ENCODE assay signal across 8 cellular contexts in genomic region chr6:28657367-28657755, GRCh38.
DNase-seq lines count a peak whose midpoint lies in the region; ATAC-seq and TF ChIP-seq lines count a peak whose summit lies in the region.

No MANE protein-coding gene starts in this region.

- peaks cover 61% of the 10 kb centered on the region for H3K27me3 Mint-ChIP-seq in T-helper 2 cell treated with Interferon-gamma antibody and Interleukin-4, amounts not matched to agents 5 μg/mL and 100 μg/mL, for 36 hours (ENCODE audit: low read depth)

- TF ChIP-seq POLR2A in stomach (IDR thresholded peaks at IDR 0.05), result no peak

- peak overlapping the region; percentile 76 for H3K4me3 Mint-ChIP-seq in T-helper 2 cell treated with Interferon-gamma antibody and Interleukin-4, amounts not matched to agents 5 μg/mL and 100 μg/mL, for 36 hours

- no peaks in the 10 kb centered on the region for H3K9me3 ChIP-seq in WERI-Rb-1 (ENCODE audit: severe bottlenecking)
- H3K9me3 ChIP-seq in right cardiac atrium (ENCODE audit: control insufficient read depth, low read length), result no peaks in the 10 kb centered on the region
- H3K9me3 ChIP-seq in stomach, result no peaks in the 10 kb centered on the region

- peaks cover 1% of the 10 kb centered on the region for H3K36me3 Mint-ChIP-seq in T-helper 2 cell treated with Interferon-gamma antibody and Interleukin-4, amounts not matched to agents 5 μg/mL and 100 μg/mL, for 36 hours (ENCODE audit: low read depth)

- WGBS in right cardiac atrium, result 6% methylated on average over 10 of the region's 10 CpGs
- WGBS in stomach, 5 donors, result 4 to 9% (median 5%) methylated on average over 10 of the region's 10 CpGs

- no peak overlapping the region for H3K27ac Mint-ChIP-seq in T-helper 2 cell treated with Interferon-gamma antibody and Interleukin-4, amounts not matched to agents 5 μg/mL and 100 μg/mL, for 36 hours

- H3K27me3 ChIP-seq in WERI-Rb-1 (ENCODE audit: insufficient read depth, low read depth, severe bottlenecking) (no peaks in the 10 kb centered on the region), right cardiac atrium (ENCODE audit: control insufficient read depth, insufficient read depth) (no peaks in the 10 kb centered on the region), stomach (peaks cover 0 to 83% (median 37%) of the 10 kb centered on the region in 3 donors)

- peaks cover 18% of the 10 kb centered on the region for H3K4me1 Mint-ChIP-seq in T-helper 2 cell treated with Interferon-gamma antibody and Interleukin-4, amounts not matched to agents 5 μg/mL and 100 μg/mL, for 36 hours (ENCODE audit: low read depth)

- no peaks in the 10 kb centered on the region for H3K9me3 Mint-ChIP-seq in T-helper 2 cell treated with Interferon-gamma antibody and Interleukin-4, amounts not matched to agents 5 μg/mL and 100 μg/mL, for 36 hours

- no peak for DNase-seq in T-helper 2 cell treated with Interferon-gamma antibody and Interleukin-4, amounts not matched to agents 5 μg/mL and 100 μg/mL, for 36 hours (ENCODE audit: low spot score)
- DNase-seq in T-helper 2 cell, result no peak
- no peak for DNase-seq in WERI-Rb-1
- no peak for DNase-seq in right cardiac atrium
- no peak for DNase-seq in stomach
- no peak for DNase-seq in NCI-H510A (lab: John Stamatoyannopoulos, UW)

- H3K27ac ChIP-seq in WERI-Rb-1 (no peak overlapping the region; the same call in 1 of the 2 replicates), right cardiac atrium (ENCODE audit: low read length) (no peak overlapping the region), stomach (no peak overlapping the region)

- no peak for TF ChIP-seq CTCF in WERI-Rb-1 (IDR thresholded peaks at IDR 0.05; ENCODE audit: low read depth, low read length)
- no peak for TF ChIP-seq CTCF in stomach (IDR thresholded peaks at IDR 0.05)

- intact Hi-C loops in right cardiac atrium (cut with DNase I) (no loop called here), stomach (cut with DNase I; ENCODE audit: low total_unique reads) (no loop called here)

- H3K4me1 ChIP-seq in right cardiac atrium (ENCODE audit: control insufficient read depth, insufficient read depth, low read length) (peaks cover 2% of the 10 kb centered on the region), stomach (peaks cover 0 to 24% (median 10%) of the 10 kb centered on the region in 4 donors)

- no peaks in the 10 kb centered on the region for H3K36me3 ChIP-seq in WERI-Rb-1
- no peaks in the 10 kb centered on the region for H3K36me3 ChIP-seq in stomach

- no peak for TF ChIP-seq EP300 in stomach (IDR thresholded peaks at IDR 0.05)

- H3K4me3 ChIP-seq in WERI-Rb-1 (ENCODE audit: low read depth, low read length) (peak overlapping the region; percentile 93), right cardiac atrium (ENCODE audit: low read length) (peak overlapping the region; percentile 51), stomach (peak overlapping the region; percentile 26 to 44 (median 32))

- ATAC-seq in right cardiac atrium, result peak in 1 of 2 donors; percentile 13
- ATAC-seq in HG03280 (IDR thresholded peaks at IDR 0.05; ENCODE audit: unreplicated experiment), result no peak
- no peak for ATAC-seq in HG03565 (IDR thresholded peaks at IDR 0.05; ENCODE audit: unreplicated experiment)

Comparison
In these comparisons a context has a peak if more than half of its experiments do, and no peak if none do; other contexts are left out.
1. H3K4me3 ChIP-seq: peak in every context shown above with its lines; median percentile 93 in WERI-Rb-1; 51 in right cardiac atrium; 32 in stomach.